ENCODE assay signal across 28 cellular contexts in genomic region chr5:61477788-61478187, GRCh38.
"Had no signal": no experiment of that assay in that cellular context is flagged by ENCODE, and none has a peak within 500 bp of the region (broad histone marks: within the 10 kb centered on the region; RNA-seq: fewer than 3 reads in every experiment).

No MANE protein-coding gene starts in this region.

- H2AFZ ChIP-seq: PC-9 had no signal

- H3K27me3 Mint-ChIP-seq: activated CD8-positive, alpha-beta T cell treated with anti-CD3 and anti-CD28 coated beads for 36 hours; activated naive CD8-positive, alpha-beta T cell treated with anti-CD3 and anti-CD28 coated beads, Interleukin-2, amount 10 ng/mL, durations not matched to agents 7 days and 5 days; T-cell had no signal

- FAIRE-seq: colon had no signal

- H3K9me3 Mint-ChIP-seq: activated CD8-positive, alpha-beta T cell treated with anti-CD3 and anti-CD28 coated beads for 36 hours; activated naive CD8-positive, alpha-beta T cell treated with anti-CD3 and anti-CD28 coated beads, Interleukin-2, amount 10 ng/mL, durations not matched to agents 7 days and 5 days; activated T-helper 2 cell treated with anti-CD3 and anti-CD28 coated beads, Interferon-gamma antibody, Interleukin-2, Interleukin-4, amounts not matched to agents 10 μg/mL and 5 μg/mL and 100 μg/mL, durations not matched to agents 14 hours and 24 hours and 36 hours; T-cell had no signal

- H3K9me3 ChIP-seq: adrenal gland, MG63 had no signal

- H3K4me3 ChIP-seq: adrenal gland, MG63, PC-9, SK-N-MC had no signal

- H3K4me2 ChIP-seq: PC-9 had no signal

- H3K27ac Mint-ChIP-seq: activated CD8-positive, alpha-beta T cell treated with anti-CD3 and anti-CD28 coated beads for 36 hours; activated naive CD8-positive, alpha-beta T cell treated with anti-CD3 and anti-CD28 coated beads, Interleukin-2, amount 10 ng/mL, durations not matched to agents 7 days and 5 days; activated T-cell treated with anti-CD3 and anti-CD28 coated beads, Interleukin-2, amount 50 U/mL, for 72 hours; activated T-helper 2 cell treated with anti-CD3 and anti-CD28 coated beads, Interferon-gamma antibody, Interleukin-2, Interleukin-4, amounts not matched to agents 10 μg/mL and 5 μg/mL and 100 μg/mL, durations not matched to agents 14 hours and 24 hours and 36 hours; T-cell had no signal

- H3K4me1 Mint-ChIP-seq: activated naive CD8-positive, alpha-beta T cell treated with anti-CD3 and anti-CD28 coated beads, Interleukin-2, amount 10 ng/mL, durations not matched to agents 7 days and 5 days had no signal

- H3K27ac ChIP-seq: adrenal gland, PC-9, SK-N-MC, WERI-Rb-1 had no signal

- DNase-seq: activated CD4-positive, alpha-beta T cell treated with anti-CD3 and anti-CD28 coated beads for 4 hours; activated CD8-positive, alpha-beta memory T cell treated with anti-CD3 and anti-CD28 coated beads, Interleukin-2, amount 50 U/mL, for 4 hours; activated CD8-positive, alpha-beta T cell treated with anti-CD3 and anti-CD28 coated beads for 36 hours; activated gamma-delta T cell treated with Interleukin-2 at 50 U/mL for 16 hours; activated naive CD4-positive, alpha-beta T cell treated with anti-CD3 and anti-CD28 coated beads, Interleukin-2, amount 50 U/mL, for 16 hours; activated naive CD8-positive, alpha-beta T cell treated with anti-CD3 and anti-CD28 coated beads, Interleukin-2, amount 10 ng/mL, durations not matched to agents 7 days and 5 days; activated T-cell treated with anti-CD3 and anti-CD28 coated beads, Interleukin-2, amount 50 U/mL, for 72 hours; adrenal gland; anterior cingulate cortex; cerebellar nuclear complex; MG63; MV-4-11; NCI-H1092 treated with DMSO at 0.1 percent for 48 hours; NCI-H1417 treated with DMSO at 0.1 percent for 48 hours; NCI-H1930; NCI-H2107; NCI-H446; NCI-H524; NCI-H82; PC-9; SIG-M5; T-cell; T-helper 2 cell; WERI-Rb-1 had no signal

- ATAC-seq: activated CD4-positive, CD25-positive, alpha-beta regulatory T cell treated with anti-CD3 and anti-CD28 coated beads, Interleukin-2, amount 50 U/mL, for 24 hours; activated CD8-positive, alpha-beta T cell treated with anti-CD3 and anti-CD28 coated beads for 36 hours; activated T-cell treated with anti-CD3 and anti-CD28 coated beads, Interleukin-2, amount 50 U/mL, for 72 hours; T-cell had no signal

- H3K4me3 Mint-ChIP-seq: activated CD8-positive, alpha-beta T cell treated with anti-CD3 and anti-CD28 coated beads for 36 hours; activated naive CD8-positive, alpha-beta T cell treated with anti-CD3 and anti-CD28 coated beads, Interleukin-2, amount 10 ng/mL, durations not matched to agents 7 days and 5 days; activated T-cell treated with anti-CD3 and anti-CD28 coated beads, Interleukin-2, amount 50 U/mL, for 72 hours; T-cell had no signal

- H3K36me3 ChIP-seq: adrenal gland, WERI-Rb-1 had no signal

- H3K27me3 ChIP-seq: adrenal gland, MG63 had no signal
